In the genomic region with DNA sequence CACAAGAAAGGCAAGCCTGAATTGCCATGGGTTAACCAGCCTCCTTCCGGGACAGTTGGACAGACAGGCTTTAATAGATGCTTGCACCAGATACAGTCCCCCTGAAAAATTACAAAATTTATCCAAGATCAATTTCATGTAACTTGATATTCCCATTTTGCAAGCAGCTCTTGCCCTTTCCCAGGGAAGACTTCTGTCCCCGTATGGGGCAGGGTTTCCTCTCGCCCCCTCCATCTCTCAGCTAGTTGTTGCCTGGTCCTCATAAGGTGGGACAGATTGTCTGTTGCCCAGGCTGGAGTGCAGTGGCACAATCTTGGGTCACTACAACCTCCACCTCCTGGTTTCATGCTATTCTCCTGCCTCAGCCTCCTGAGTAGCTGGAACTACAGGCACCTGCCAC, we compare ENCODE assay signal across 9 cellular contexts.
DNase-seq lines count a peak whose midpoint lies in the region; ATAC-seq and TF ChIP-seq lines count a peak whose summit lies in the region.
"Had no signal": no experiment of that assay in that cellular context is flagged by ENCODE, and none has a peak within 500 bp of the region (broad histone marks: within the 10 kb centered on the region; RNA-seq: fewer than 3 reads in every experiment).

No MANE protein-coding gene starts in this region.

- no peaks in the 10 kb centered on the region for H3K36me3 ChIP-seq in brain microvascular endothelial cell (replicated peaks)

- no peaks in the 10 kb centered on the region for H3K27me3 ChIP-seq in brain microvascular endothelial cell (replicated peaks)

- H3K9me3 Mint-ChIP-seq in activated CD4-positive, alpha-beta T cell treated with anti-CD3 and anti-CD28 coated beads, Interleukin-2, amount 10 ng/mL, durations not matched to agents 24 days and 14 days = peaks cover 5% of the 10 kb centered on the region
- peaks cover 5 to 7% of the 10 kb centered on the region in 2 donors for H3K9me3 Mint-ChIP-seq in stimulated activated naive CD8-positive, alpha-beta T cell treated with anti-CD3 and anti-CD28 coated beads, Interleukin-15, amount 100 ng/mL, for 72 hours

- H3K27me3 Mint-ChIP-seq in activated CD4-positive, alpha-beta T cell treated with anti-CD3 and anti-CD28 coated beads, Interleukin-2, amount 10 ng/mL, durations not matched to agents 24 days and 14 days = no peaks in the 10 kb centered on the region
- no peaks in the 10 kb centered on the region for H3K27me3 Mint-ChIP-seq in stimulated activated naive CD8-positive, alpha-beta T cell treated with anti-CD3 and anti-CD28 coated beads, Interleukin-15, amount 100 ng/mL, for 72 hours

- H3K4me1 Mint-ChIP-seq in activated CD4-positive, alpha-beta T cell treated with anti-CD3 and anti-CD28 coated beads, Interleukin-2, amount 10 ng/mL, durations not matched to agents 24 days and 14 days = peaks cover 25% of the 10 kb centered on the region
- peaks cover 49% of the 10 kb centered on the region for H3K4me1 Mint-ChIP-seq in stimulated activated naive CD8-positive, alpha-beta T cell treated with anti-CD3 and anti-CD28 coated beads, Interleukin-15, amount 100 ng/mL, for 72 hours

- ATAC-seq in stimulated activated naive CD8-positive, alpha-beta T cell treated with anti-CD3 and anti-CD28 coated beads, Interleukin-15, amount 100 ng/mL, for 72 hours = no peak

- in situ Hi-C loops in brain microvascular endothelial cell (cut with HindIII; ENCODE audit: low pct_ligation_motif_present, low sequenced_read_pairs) (no loop called here), G401 (cut with HindIII; ENCODE audit: low sequenced_read_pairs) (no loop called here)

- peak overlapping the region; percentile 61 for H3K27ac ChIP-seq in brain microvascular endothelial cell

- H3K27ac Mint-ChIP-seq in activated CD4-positive, alpha-beta T cell treated with anti-CD3 and anti-CD28 coated beads, Interleukin-2, amount 10 ng/mL, durations not matched to agents 24 days and 14 days = peak overlapping the region; percentile 85
- H3K27ac Mint-ChIP-seq in stimulated activated naive CD8-positive, alpha-beta T cell treated with anti-CD3 and anti-CD28 coated beads, Interleukin-15, amount 100 ng/mL, for 72 hours = peak overlapping the region; percentile 81 to 85

- H3K4me3 Mint-ChIP-seq in activated CD4-positive, alpha-beta T cell treated with anti-CD3 and anti-CD28 coated beads, Interleukin-2, amount 10 ng/mL, durations not matched to agents 24 days and 14 days = peak overlapping the region; percentile 51
- H3K4me3 Mint-ChIP-seq in stimulated activated naive CD8-positive, alpha-beta T cell treated with anti-CD3 and anti-CD28 coated beads, Interleukin-15, amount 100 ng/mL, for 72 hours = peak overlapping the region in 1 of 2 donors; percentile 50

- H3K36me3 Mint-ChIP-seq in activated CD4-positive, alpha-beta T cell treated with anti-CD3 and anti-CD28 coated beads, Interleukin-2, amount 10 ng/mL, durations not matched to agents 24 days and 14 days (ENCODE audit: low read depth) = peaks cover 45% of the 10 kb centered on the region

- intact Hi-C loops in activated CD4-positive, alpha-beta T cell treated with anti-CD3 and anti-CD28 coated beads, Interleukin-2, amount 10 ng/mL, durations not matched to agents 24 days and 14 days (cut with micrococcal nuclease) = loop anchor here (1.0 to 5.0 kb wide), 8 partner anchors 13 to 248 kb away; a partner anchor contains a TSS

- no peak overlapping the region for H3K4me3 ChIP-seq in brain microvascular endothelial cell (ENCODE audit: low read depth, low read length)

- DNase-seq in activated CD4-positive, alpha-beta T cell treated with anti-CD3 and anti-CD28 coated beads, Interleukin-2, amount 10 ng/mL, durations not matched to agents 24 days and 14 days = no peak
- DNase-seq in activated CD4-positive, alpha-beta T cell treated with anti-CD3 and anti-CD28 coated beads, Interleukin-2, amount 50 U/mL, for 48 hours = no peak
- DNase-seq in NCI-H2227 (lab: John Stamatoyannopoulos, UW; ENCODE audit: unreplicated experiment) (peak; percentile 31), brain microvascular endothelial cell (no peak), dedifferentiated amniotic fluid mesenchymal stem cell (ENCODE audit: extremely low spot score) (no peak), G401 (ENCODE audit: low spot score) (no peak), GOT3 (lab: John Stamatoyannopoulos, UW) (no peak)
- DNase-seq in stimulated activated naive CD8-positive, alpha-beta T cell treated with anti-CD3 and anti-CD28 coated beads, Interleukin-15, amount 100 ng/mL, for 72 hours = no peak
- DNase-seq: Karpas-422 had no signal

- TF ChIP-seq CTCF in brain microvascular endothelial cell (IDR thresholded peaks at IDR 0.05; ENCODE audit: low read depth, low read length, missing control alignments) = no peak
